8 cellular contexts compared by ENCODE assay signal in genomic region chr1:29703596-29703995, GRCh38.
DNase-seq lines count a peak whose midpoint lies in the region; ATAC-seq, FAIRE-seq and TF ChIP-seq lines count a peak whose summit lies in the region.

No MANE protein-coding gene starts in this region.

- no peaks in the 10 kb centered on the region for H4K20me1 ChIP-seq in PC-9 (ENCODE audit: insufficient read depth)

- FAIRE-seq in H54 (lab: Jason Lieb, UNC) (peak; percentile 78), pancreas (lab: Jason Lieb, UNC) (no peak)

- no peak for DNase-seq in BJ (ENCODE audit: low read depth)
- DNase-seq in H54 (ENCODE audit: insufficient read length, low spot score) = peak; percentile 49
- DNase-seq in PC-9 = peak; percentile 19 to 41
- no peak for DNase-seq in esophagus squamous epithelium (lab: John Stamatoyannopoulos, UW)
- peak in 2 of 6 donors; percentile 31 to 45 for DNase-seq in pancreas
- DNase-seq in stimulated activated CD4-positive, alpha-beta T cell treated with anti-CD3 and anti-CD28 coated beads, Interleukin-1b, Interleukin-23, amount 100 ng/mL, for 48 hours = no peak

- intact Hi-C loops in PC-9 (cut with micrococcal nuclease; ENCODE audit: unreplicated experiment) = loop anchor here (10.0 kb wide), 1 partner anchor 411 kb away; no protein-coding TSS in a partner anchor
- intact Hi-C loops in esophagus squamous epithelium (cut with DNase I) = no loop called here
- intact Hi-C loops in pancreas (cut with DNase I) = no loop called here

- H3K9me2 ChIP-seq in PC-9 (ENCODE audit: insufficient read depth) = no peaks in the 10 kb centered on the region

- H3K4me1 ChIP-seq in PC-9 (replicated peaks; ENCODE audit: insufficient read depth) (peaks cover 10% of the 10 kb centered on the region), esophagus squamous epithelium (peaks cover 0 to 9% (median 6%) of the 10 kb centered on the region in 3 donors), pancreas (no peaks in the 10 kb centered on the region)

- peak; percentile 56 to 88 (median 78) for ATAC-seq in pancreas
- no peak for ATAC-seq in GM21360 (IDR thresholded peaks at IDR 0.05; ENCODE audit: unreplicated experiment)
- ATAC-seq in HG02610 (IDR thresholded peaks at IDR 0.05; ENCODE audit: unreplicated experiment) = no peak

- H3K79me2 ChIP-seq in PC-9 (ENCODE audit: low read depth) = no peaks in the 10 kb centered on the region

- TF ChIP-seq POLR2A in H54 (IDR thresholded peaks at IDR 0.05; ENCODE audit: low read depth, low read length) (no peak), esophagus squamous epithelium (IDR thresholded peaks at IDR 0.05) (no peak)

- POLR2A ChIA-PET in BJ (lab: Charles Lee) (interaction anchor here (0.6 kb wide), 1 partner anchor 24 kb away, joined by 4 read pairs; no protein-coding TSS in a partner anchor), PC-9 (lab: Charles Lee; ENCODE audit: unreplicated experiment) (no interaction called here)

- H3K4me2 ChIP-seq in PC-9 = no peak overlapping the region

- no peak overlapping the region for H2AFZ ChIP-seq in PC-9

- BruUV-seq in PC-9 (replicated peaks; lab: Mats Ljungman, UMichigan) = no TSS peak

- H3K4me3 ChIP-seq in BJ (ENCODE audit: low read depth, low read length) = no peak overlapping the region
- H3K4me3 ChIP-seq in PC-9 = no peak overlapping the region
- no peak overlapping the region for H3K4me3 ChIP-seq in esophagus squamous epithelium
- H3K4me3 ChIP-seq in pancreas = no peak overlapping the region

- H3K9me3 ChIP-seq in PC-9 (ENCODE audit: insufficient read depth, low read depth) (no peaks in the 10 kb centered on the region), esophagus squamous epithelium (no peaks in the 10 kb centered on the region), pancreas (no peaks in the 10 kb centered on the region)

- CTCF ChIA-PET in BJ (lab: Yijun Ruan, JAX) (interaction anchor here (0.6 to 3.4 kb wide), 37 partner anchors 8 to 1004 kb away, joined by 3 to 45 read pairs (median 3); partner anchors contain the start of gene PTPRU), PC-9 (lab: Charles Lee) (interaction anchor here (1.1 to 1.2 kb wide), 2 partner anchors 15 to 16 kb away, joined by 3 to 5 read pairs; no protein-coding TSS in a partner anchor)

- H3K27me3 ChIP-seq in BJ (ENCODE audit: control insufficient read depth, insufficient read depth, low read length) (no peaks in the 10 kb centered on the region), PC-9 (ENCODE audit: insufficient read depth, low read depth) (no peaks in the 10 kb centered on the region), esophagus squamous epithelium (peaks cover 0 to 65% (median 0%) of the 10 kb centered on the region in 4 donors), pancreas (no peaks in the 10 kb centered on the region)

- TF ChIP-seq CTCF in BJ (IDR thresholded peaks at IDR 0.05; ENCODE audit: insufficient read depth, low read depth, low read length) (peak; percentile 91), PC-9 (conservative IDR thresholded peaks at IDR 0.05) (peak; percentile 79), esophagus squamous epithelium (IDR thresholded peaks at IDR 0.05) (peak in 5 of 6 experiments; percentile 21 to 69 (median 59)), pancreas (IDR thresholded peaks at IDR 0.05) (peak; percentile 40 to 70 (median 65))

- H3K36me3 ChIP-seq in BJ (ENCODE audit: control insufficient read depth, insufficient read depth, low read length) = no peaks in the 10 kb centered on the region
- H3K36me3 ChIP-seq in PC-9 (ENCODE audit: low read depth) = no peaks in the 10 kb centered on the region
- no peaks in the 10 kb centered on the region for H3K36me3 ChIP-seq in esophagus squamous epithelium
- no peaks in the 10 kb centered on the region for H3K36me3 ChIP-seq in pancreas

- peaks cover 6% of the 10 kb centered on the region; the same call in 1 of the 2 replicates for H3F3A ChIP-seq in PC-9 (ENCODE audit: insufficient read depth, low read depth)

- WGBS in esophagus squamous epithelium, 2 donors = 57 to 80% methylated on average over 1 to 2 of the region's 7 CpGs
- WGBS in pancreas, 2 donors = 11 to 12% methylated on average over 7 of the region's 7 CpGs

- H3K27ac ChIP-seq in PC-9 (no peak overlapping the region), esophagus squamous epithelium (no peak overlapping the region), pancreas (no peak overlapping the region)

Comparison
In these comparisons a context has a peak if more than half of its experiments do, and no peak if none do; other contexts are left out.
1. DNase-seq: peak in H54 (single experiment) and PC-9 (2 of 2); none in BJ (single experiment), esophagus squamous epithelium (single experiment) and stimulated activated CD4-positive, alpha-beta T cell treated with anti-CD3 and anti-CD28 coated beads, Interleukin-1b, Interleukin-23, amount 100 ng/mL, for 48 hours (single experiment).
2. ATAC-seq: peak in pancreas (4 of 4); none in GM21360 (single experiment) and HG02610 (single experiment).
3. Peak in every context shown above with its lines, with median percentiles within 50 percentile points of each other: CTCF ChIP-seq.